ENCODE assay signal across 24 cellular contexts in genomic region chr12:107459649-107460048, GRCh38.
DNase-seq lines count a peak whose midpoint lies in the region; ATAC-seq and TF ChIP-seq lines count a peak whose summit lies in the region.
"Had no signal": no experiment of that assay in that cellular context is flagged by ENCODE, and none has a peak within 500 bp of the region (broad histone marks: within the 10 kb centered on the region; RNA-seq: fewer than 3 reads in every experiment).

No MANE protein-coding gene starts in this region.

- no peak overlapping the region for H2AFZ ChIP-seq in neural progenitor cell (replicated peaks)
- H2AFZ ChIP-seq: GM23248, PC-9 had no signal

- peak; percentile 27 for DNase-seq in NCI-H146 (lab: John Stamatoyannopoulos, UW)
- DNase-seq in NCI-H146 treated with DMSO at 0.1 percent for 48 hours (lab: John Stamatoyannopoulos, UW; ENCODE audit: unreplicated experiment): no peak
- DNase-seq in brain microvascular endothelial cell: no peak
- no peak for DNase-seq in neural progenitor cell (ENCODE audit: low spot score)
- DNase-seq in substantia nigra (lab: John Stamatoyannopoulos, UW): no peak
- no peak for DNase-seq in C1 segment of cervical spinal cord (lab: John Stamatoyannopoulos, UW)
- DNase-seq in GOT3 (lab: John Stamatoyannopoulos, UW): no peak
- DNase-seq: 8988T; CD4-positive, CD25-positive, alpha-beta regulatory T cell; DMS53; GM23248; NCI-H1048; NCI-H187; NCI-H2081 treated with DMSO at 0.1 percent for 48 hours; NCI-H2171 treated with DMSO at 0.1 percent for 48 hours; NCI-H446; NCI-H524 treated with DMSO at 0.1 percent for 48 hours; NCI-H82; NK-92 treated with Interleukin-12 subunit alpha and Interleukin-12 subunit beta, amount 100 ng/mL, for 24 hours; PC-9; SJCRH30 had no signal

- H3K36me3 ChIP-seq in brain microvascular endothelial cell (replicated peaks): no peaks in the 10 kb centered on the region
- H3K36me3 ChIP-seq in neural progenitor cell: no peaks in the 10 kb centered on the region
- H3K36me3 ChIP-seq: SJCRH30 had no signal

- no peaks in the 10 kb centered on the region for H3K9me3 Mint-ChIP-seq in neural progenitor cell

- H3K4me3 ChIP-seq in brain microvascular endothelial cell (ENCODE audit: low read depth, low read length): no peak overlapping the region
- H3K4me3 ChIP-seq in neural progenitor cell: no peak overlapping the region
- H3K4me3 ChIP-seq: GM23248, PC-9, SJCRH30 had no signal

- in situ Hi-C loops in brain microvascular endothelial cell (cut with HindIII; ENCODE audit: low pct_ligation_motif_present, low sequenced_read_pairs): no loop called here

- ATAC-seq in HG02973 (IDR thresholded peaks at IDR 0.05; ENCODE audit: unreplicated experiment): no peak
- ATAC-seq: Right ventricle myocardium inferior, SK-N-SH treated with all-trans-retinoic acid at 6 μM for 48 hours had no signal

- H3K27me3 ChIP-seq in brain microvascular endothelial cell (replicated peaks): no peaks in the 10 kb centered on the region
- H3K27me3 ChIP-seq in neural progenitor cell: no peaks in the 10 kb centered on the region
- H3K27me3 ChIP-seq: SJCRH30 had no signal

- peaks cover 6% of the 10 kb centered on the region for H3K4me1 Mint-ChIP-seq in neural progenitor cell

- no peak overlapping the region for H3K4me3 Mint-ChIP-seq in neural progenitor cell
- H3K4me3 Mint-ChIP-seq: CD4-positive, CD25-positive, alpha-beta regulatory T cell had no signal

- no peaks in the 10 kb centered on the region for H3K79me2 ChIP-seq in neural progenitor cell (ENCODE audit: low read depth)

- no peaks in the 10 kb centered on the region for H3K36me3 Mint-ChIP-seq in neural progenitor cell
- H3K36me3 Mint-ChIP-seq: CD4-positive, CD25-positive, alpha-beta regulatory T cell had no signal

- no peak overlapping the region for H3K27ac Mint-ChIP-seq in neural progenitor cell
- H3K27ac Mint-ChIP-seq: CD4-positive, CD25-positive, alpha-beta regulatory T cell had no signal

- peaks cover 12% of the 10 kb centered on the region for H3K27me3 Mint-ChIP-seq in neural progenitor cell (ENCODE audit: insufficient read depth, low read depth)
- H3K27me3 Mint-ChIP-seq: CD4-positive, CD25-positive, alpha-beta regulatory T cell had no signal

- no peaks in the 10 kb centered on the region for H4K20me1 ChIP-seq in neural progenitor cell (ENCODE audit: low read depth)

- no peak overlapping the region for H3K27ac ChIP-seq in brain microvascular endothelial cell
- H3K27ac ChIP-seq in neural progenitor cell: no peak overlapping the region
- no peak overlapping the region for H3K27ac ChIP-seq in substantia nigra (ENCODE audit: low read depth, low read length, poor library complexity, severe bottlenecking)
- H3K27ac ChIP-seq: PC-9, SJCRH30 had no signal

- H3F3A ChIP-seq in neural progenitor cell (ENCODE audit: low read depth): no peaks in the 10 kb centered on the region

- H3K4me2 ChIP-seq in neural progenitor cell: no peak overlapping the region
- H3K4me2 ChIP-seq: PC-9 had no signal

- no peaks in the 10 kb centered on the region for H3K9me3 ChIP-seq in neural progenitor cell (ENCODE audit: low read depth)
- H3K9me3 ChIP-seq: SJCRH30 had no signal

- no peaks in the 10 kb centered on the region for H3K4me1 ChIP-seq in neural progenitor cell
- H3K4me1 ChIP-seq: SJCRH30 had no signal

- H3K9ac ChIP-seq in neural progenitor cell: no peak overlapping the region
- H3K9ac ChIP-seq: GM23248 had no signal

- peak; percentile 3 for TF ChIP-seq CTCF in brain microvascular endothelial cell (IDR thresholded peaks at IDR 0.05; ENCODE audit: low read depth, low read length, missing control alignments)
- peak; percentile 4 for TF ChIP-seq CTCF in neural progenitor cell (IDR thresholded peaks at IDR 0.05)
